29 cellular contexts compared by ENCODE assay signal in the genomic region with DNA sequence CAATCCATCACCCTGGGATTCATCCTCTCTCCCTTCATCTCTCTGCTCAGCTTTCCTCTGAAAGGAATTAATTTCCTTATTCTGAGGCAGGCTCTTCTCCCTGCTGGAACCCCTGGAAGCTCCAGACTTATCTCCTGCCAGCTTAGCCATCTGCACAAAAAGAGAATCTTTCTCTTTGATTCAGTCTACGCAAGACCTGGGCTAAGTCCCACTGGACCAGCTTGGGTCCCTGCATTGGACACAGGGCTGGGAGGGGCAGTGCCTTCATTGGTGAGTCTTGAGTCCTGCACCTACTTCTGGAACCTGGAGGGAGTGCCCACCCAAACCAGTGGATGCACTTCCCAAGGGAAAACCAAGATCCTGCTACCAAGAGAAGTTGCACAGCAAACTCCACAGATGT.
"Had no signal": no experiment of that assay in that cellular context is flagged by ENCODE, and none has a peak within 500 bp of the region (broad histone marks: within the 10 kb centered on the region; RNA-seq: fewer than 3 reads in every experiment).

No MANE protein-coding gene starts in this region.

- H3K36me3 ChIP-seq: left lung, lower lobe of right lung, neural progenitor cell, ovary, tibial nerve, uterus had no signal

- H3K27ac ChIP-seq: left lung, lower lobe of right lung, neural progenitor cell, ovary, tibial nerve, uterus had no signal

- DNase-seq: hippocampal formation; kidney; left colon; left lung; lower lobe of right lung; mammary epithelial cell; mesenchymal stem cell; naive B cell; natural killer cell; nephron progenitor cell; ovary; retina; right cardiac atrium; small intestine; stimulated activated CD4-positive, alpha-beta T cell treated with anti-CD3 and anti-CD28 coated beads, Interleukin-1b, Interleukin-23, amount 100 ng/mL, for 48 hours; stimulated activated CD4-positive, alpha-beta T cell treated with anti-CD3 and anti-CD28 coated beads, Interleukin-2, amount 100 ng/mL, for 48 hours; stimulated activated CD4-positive, alpha-beta T cell treated with anti-CD3 and anti-CD28 coated beads, Interleukin-4, amount 100 ng/mL, for 4 hours; stimulated activated CD8-positive, alpha-beta memory T cell treated with anti-CD3 and anti-CD28 coated beads, Interleukin-4, amount 100 ng/mL, for 48 hours; stimulated activated naive CD4-positive, alpha-beta T cell treated with Interleukin-2 at 50 U/mL for 16 hours; stimulated activated naive CD8-positive, alpha-beta T cell treated with anti-CD3 and anti-CD28 coated beads, Interleukin-15, amount 100 ng/mL, for 72 hours; substantia nigra; uterus had no signal

- H3K4me1 ChIP-seq: left lung, lower lobe of right lung, tibial nerve, uterus had no signal

- H3K4me2 ChIP-seq: neural progenitor cell had no signal

- H3K4me3 Mint-ChIP-seq: mesothelial cell of epicardium; naive B cell; natural killer cell; nephron progenitor cell; neural progenitor cell; stimulated activated memory B cell treated with anti-CD40 and anti-IgM and Interleukin-4, amounts not matched to agents 10 μg/mL and 1 μg/mL and 100 μg/mL, for 72 hours; stimulated activated naive CD8-positive, alpha-beta T cell treated with anti-CD3 and anti-CD28 coated beads, Interleukin-15, amount 100 ng/mL, for 72 hours; type B pancreatic cell had no signal

- H2AFZ ChIP-seq: neural progenitor cell had no signal

- H3K4me1 Mint-ChIP-seq: mesothelial cell of epicardium; naive B cell; natural killer cell; stimulated activated memory B cell treated with anti-CD40 and anti-IgM and Interleukin-4, amounts not matched to agents 10 μg/mL and 1 μg/mL and 100 μg/mL, for 72 hours; stimulated activated naive CD8-positive, alpha-beta T cell treated with anti-CD3 and anti-CD28 coated beads, Interleukin-15, amount 100 ng/mL, for 72 hours had no signal

- H3K36me3 Mint-ChIP-seq: mesothelial cell of epicardium; naive B cell; natural killer cell; neural progenitor cell; stimulated activated memory B cell treated with anti-CD40 and anti-IgM and Interleukin-4, amounts not matched to agents 10 μg/mL and 1 μg/mL and 100 μg/mL, for 72 hours; type B pancreatic cell had no signal

- H3K9ac ChIP-seq: neural progenitor cell had no signal

- H3K4me3 ChIP-seq: left lung, lower lobe of right lung, neural progenitor cell, ovary, tibial nerve, uterus had no signal

- H3K9me3 Mint-ChIP-seq: mesothelial cell of epicardium; natural killer cell; neural progenitor cell; stimulated activated memory B cell treated with anti-CD40 and anti-IgM and Interleukin-4, amounts not matched to agents 10 μg/mL and 1 μg/mL and 100 μg/mL, for 72 hours; stimulated activated naive CD8-positive, alpha-beta T cell treated with anti-CD3 and anti-CD28 coated beads, Interleukin-15, amount 100 ng/mL, for 72 hours; type B pancreatic cell had no signal

- H3K27me3 ChIP-seq: neural progenitor cell, ovary, tibial nerve, uterus had no signal

- ATAC-seq: left colon; left lung; lower lobe of right lung; natural killer cell; right cardiac atrium; sciatic nerve; stimulated activated naive CD8-positive, alpha-beta T cell treated with anti-CD3 and anti-CD28 coated beads, Interleukin-15, amount 100 ng/mL, for 72 hours had no signal

- H3K27ac Mint-ChIP-seq: mesothelial cell of epicardium; natural killer cell; neural progenitor cell; progenitor cell of endocrine pancreas; stimulated activated memory B cell treated with anti-CD40 and anti-IgM and Interleukin-4, amounts not matched to agents 10 μg/mL and 1 μg/mL and 100 μg/mL, for 72 hours; type B pancreatic cell had no signal

- H3K9me3 ChIP-seq: ovary, uterus had no signal
